In genomic region chr3:58010562-58010961, GRCh38 we compare ENCODE assay signal across 9 cellular contexts. TPM values are rescaled to one million over a fixed set of nuclear protein-coding genes. Genes with fewer than 3 reads are reported as not detected.
A peak's percentile ranks its signal among the peaks of the same experiment; 100 is the strongest.
DNase-seq lines count a peak whose midpoint lies in the region; ATAC-seq and TF ChIP-seq lines count a peak whose summit lies in the region.
"Had no signal": no experiment of that assay in that cellular context is flagged by ENCODE, and none has a peak within 500 bp of the region (broad histone marks: within the 10 kb centered on the region; RNA-seq: fewer than 3 reads in every experiment).

No MANE protein-coding gene starts in this region.

- no peak overlapping the region for H2AFZ ChIP-seq in SK-N-SH (ENCODE audit: low read depth)

- no peaks in the 10 kb centered on the region for H3K36me3 Mint-ChIP-seq in activated naive CD8-positive, alpha-beta T cell treated with anti-CD3 and anti-CD28 coated beads, Interleukin-2, amount 10 ng/mL, durations not matched to agents 7 days and 5 days
- H3K36me3 Mint-ChIP-seq in stimulated activated effector memory CD8-positive, alpha-beta T cell treated with anti-CD3 and anti-CD28 coated beads, Interleukin-12 subunit alpha, Interleukin-12 subunit beta, amount 100 ng/mL, for 72 hours: no peaks in the 10 kb centered on the region

- H3K4me1 ChIP-seq in SK-N-SH (ENCODE audit: control insufficient read depth in 1 of 2, insufficient read depth in 2 of 2, low read depth in 1 of 2, low read length in 1 of 2) (peaks cover 20 to 52% of the 10 kb centered on the region in 2 experiments), iPS-20b (ENCODE audit: insufficient read depth, low read length) (peaks cover 11% of the 10 kb centered on the region)

- H3K9me3 Mint-ChIP-seq in activated naive CD8-positive, alpha-beta T cell treated with anti-CD3 and anti-CD28 coated beads, Interleukin-2, amount 10 ng/mL, durations not matched to agents 7 days and 5 days: no peaks in the 10 kb centered on the region
- no peaks in the 10 kb centered on the region for H3K9me3 Mint-ChIP-seq in stimulated activated effector memory CD8-positive, alpha-beta T cell treated with anti-CD3 and anti-CD28 coated beads, Interleukin-12 subunit alpha, Interleukin-12 subunit beta, amount 100 ng/mL, for 72 hours

- 45% methylated on average over 5 of the region's 5 CpGs for WGBS in SK-N-SH (ENCODE audit: low lambda C conversion rate)

- H3K27me3 ChIP-seq in SK-N-SH (ENCODE audit: insufficient read depth): no peaks in the 10 kb centered on the region
- no peaks in the 10 kb centered on the region for H3K27me3 ChIP-seq in iPS-20b (ENCODE audit: insufficient read depth, low read length)

- H3K27ac ChIP-seq in SK-N-SH (ENCODE audit: low read depth in 2 of 2, low read length in 1 of 2) (peak overlapping the region; percentile 11 to 35; a peak in 3 of 4 replicates), iPS-20b (ENCODE audit: low read length) (no peak overlapping the region)

- TF ChIP-seq RAD21 in SK-N-SH (IDR thresholded peaks at IDR 0.05; ENCODE audit: low read length): no peak

- peaks cover 2% of the 10 kb centered on the region for H3K27me3 Mint-ChIP-seq in activated naive CD8-positive, alpha-beta T cell treated with anti-CD3 and anti-CD28 coated beads, Interleukin-2, amount 10 ng/mL, durations not matched to agents 7 days and 5 days

- H3K9ac ChIP-seq in SK-N-SH: peak overlapping the region; percentile 47; the same call in 1 of the 2 replicates
- H3K9ac ChIP-seq in iPS-20b (ENCODE audit: low read depth, low read length): 0 out of 2 replicates have a peak overlapping the region, but pooled peaks have one; percentile 22

- no peak for TF ChIP-seq CTCF in SK-N-SH (IDR thresholded peaks at IDR 0.05)

- POLR2A ChIA-PET in SK-N-SH (lab: Yijun Ruan, JAX): no interaction called here
- POLR2A ChIA-PET in activated naive CD8-positive, alpha-beta T cell treated with anti-CD3 and anti-CD28 coated beads, Interleukin-2, amount 10 ng/mL, durations not matched to agents 7 days and 5 days (lab: Charles Lee): no interaction called here

- peaks cover 40% of the 10 kb centered on the region for H4K20me1 ChIP-seq in SK-N-SH (ENCODE audit: insufficient read depth)

- H3F3A ChIP-seq in SK-N-SH (replicated peaks; ENCODE audit: insufficient read depth): peaks cover 22% of the 10 kb centered on the region

- TF ChIP-seq EP300 in SK-N-SH (IDR thresholded peaks at IDR 0.05; ENCODE audit: borderline replicate concordance in 1 of 2, low read depth in 1 of 2, low read length in 1 of 2): no peak

- no peaks in the 10 kb centered on the region for H3K9me2 ChIP-seq in SK-N-SH

- H3K4me3 ChIP-seq in SK-N-SH (ENCODE audit: low read depth in 2 of 2, low read length in 1 of 2) (peak overlapping the region; percentile 86 to 100; a peak in 3 of 4 replicates), iPS-20b (ENCODE audit: low read length) (peak overlapping the region; percentile 93; the same call in 1 of the 2 replicates)

- peaks cover 20% of the 10 kb centered on the region for H3K4me1 Mint-ChIP-seq in activated naive CD8-positive, alpha-beta T cell treated with anti-CD3 and anti-CD28 coated beads, Interleukin-2, amount 10 ng/mL, durations not matched to agents 7 days and 5 days
- peaks cover 36% of the 10 kb centered on the region for H3K4me1 Mint-ChIP-seq in stimulated activated effector memory CD8-positive, alpha-beta T cell treated with anti-CD3 and anti-CD28 coated beads, Interleukin-12 subunit alpha, Interleukin-12 subunit beta, amount 100 ng/mL, for 72 hours

- H3K36me3 ChIP-seq in SK-N-SH (replicated peaks in 1 of 2; ENCODE audit: control insufficient read depth in 1 of 2, insufficient read depth in 2 of 2, low read length in 1 of 2) (peaks cover 0 to 1% of the 10 kb centered on the region in 2 experiments), iPS-20b (ENCODE audit: insufficient read depth, low read depth, low read length) (no peaks in the 10 kb centered on the region)

- H3K9me3 ChIP-seq in SK-N-SH: no peaks in the 10 kb centered on the region
- H3K9me3 ChIP-seq in iPS-20b (ENCODE audit: insufficient read depth, low read depth, low read length): no peaks in the 10 kb centered on the region

- H3K27ac Mint-ChIP-seq in activated naive CD8-positive, alpha-beta T cell treated with anti-CD3 and anti-CD28 coated beads, Interleukin-2, amount 10 ng/mL, durations not matched to agents 7 days and 5 days: no peak overlapping the region
- H3K27ac Mint-ChIP-seq in stimulated activated effector memory CD8-positive, alpha-beta T cell treated with anti-CD3 and anti-CD28 coated beads, Interleukin-12 subunit alpha, Interleukin-12 subunit beta, amount 100 ng/mL, for 72 hours: no peak overlapping the region

- H3K79me2 ChIP-seq in SK-N-SH (ENCODE audit: insufficient read depth): peaks cover 73% of the 10 kb centered on the region

- DNase-seq in SK-N-SH (peak; percentile 39), putamen (ENCODE audit: low spot score) (no peak), NCI-H187 (lab: John Stamatoyannopoulos, UW) (no peak)
- DNase-seq in activated naive CD8-positive, alpha-beta T cell treated with anti-CD3 and anti-CD28 coated beads, Interleukin-2, amount 10 ng/mL, durations not matched to agents 7 days and 5 days: no peak
- DNase-seq in stimulated activated effector memory CD8-positive, alpha-beta T cell treated with anti-CD3 and anti-CD28 coated beads, Interleukin-12 subunit alpha, Interleukin-12 subunit beta, amount 100 ng/mL, for 72 hours (ENCODE audit: low spot score in 2 of 2): no peak
- DNase-seq: 8988T had no signal

- H3K4me2 ChIP-seq in SK-N-SH: peak overlapping the region; percentile 96

- CTCF ChIA-PET in SK-N-SH (lab: Yijun Ruan, JAX): interaction anchor here (0.9 to 4.0 kb wide), 5 partner anchors 10 to 167 kb away, joined by 3 to 37 read pairs (median 4); no protein-coding TSS in a partner anchor

- ATAC-seq in SK-N-SH treated with all-trans-retinoic acid at 6 μM for 48 hours (no peak), HG03342 (IDR thresholded peaks at IDR 0.05; ENCODE audit: unreplicated experiment) (no peak)
- no peak for ATAC-seq in activated naive CD8-positive, alpha-beta T cell treated with anti-CD3 and anti-CD28 coated beads, Interleukin-2, amount 10 ng/mL, durations not matched to agents 7 days and 5 days (ENCODE audit: low read depth)
- ATAC-seq in stimulated activated effector memory CD8-positive, alpha-beta T cell treated with anti-CD3 and anti-CD28 coated beads, Interleukin-12 subunit alpha, Interleukin-12 subunit beta, amount 100 ng/mL, for 72 hours: no peak

- H3K4me3 Mint-ChIP-seq in activated naive CD8-positive, alpha-beta T cell treated with anti-CD3 and anti-CD28 coated beads, Interleukin-2, amount 10 ng/mL, durations not matched to agents 7 days and 5 days: peak overlapping the region; percentile 30
- peak overlapping the region; percentile 76 for H3K4me3 Mint-ChIP-seq in stimulated activated effector memory CD8-positive, alpha-beta T cell treated with anti-CD3 and anti-CD28 coated beads, Interleukin-12 subunit alpha, Interleukin-12 subunit beta, amount 100 ng/mL, for 72 hours

TF ChIP-seq in SK-N-SH treated with all-trans-retinoic acid at 6 μM for 48 hours, 23 proteins besides CTCF, POLR2A, EP300 and RAD21 (continues in another document):
- TF ChIP-seq TSHZ2 (CRISPR knock-in tag; IDR thresholded peaks at IDR 0.05) (no peak), PPARA (CRISPR knock-in tag; IDR thresholded peaks at IDR 0.05; ENCODE audit: borderline replicate concordance) (no peak), CSDC2 (CRISPR knock-in tag; IDR thresholded peaks at IDR 0.05) (no peak), SNAI2 (CRISPR knock-in tag; IDR thresholded peaks at IDR 0.05) (no peak), GLIS3 (CRISPR knock-in tag; IDR thresholded peaks at IDR 0.05) (no peak), ZFP3 (CRISPR knock-in tag; IDR thresholded peaks at IDR 0.05) (no peak), POU6F1 (CRISPR knock-in tag; IDR thresholded peaks at IDR 0.05; ENCODE audit: borderline replicate concordance, low read depth) (no peak), BACH2 (CRISPR knock-in tag; IDR thresholded peaks at IDR 0.05; ENCODE audit: borderline replicate concordance) (no peak)

RNA-seq across cellular contexts. Expression of gene FLNB, which starts 2.3 kb away (rescaled TPM):
- polyA plus RNA-seq in SK-N-SH (2012; rRNA removed): 115 and 127 TPM in 2 replicates
- polyA plus RNA-seq in SK-N-SH (2012; cell fraction: cytosol; rRNA removed): 44.1 and 52.4 TPM in 2 replicates
- 397 and 536 TPM in 2 replicates for polyA plus RNA-seq in SK-N-SH (2012; cell fraction: nucleus; rRNA removed)
- 10 to 100 TPM; 14.6 TPM for total RNA-seq in activated naive CD8-positive, alpha-beta T cell treated with anti-CD3 and anti-CD28 coated beads, Interleukin-2, amount 10 ng/mL, durations not matched to agents 7 days and 5 days
